In genomic region chr7:105268056-105268455, GRCh38 we compare ENCODE assay signal across 8 cellular contexts.
A peak's percentile ranks its signal among the peaks of the same experiment; 100 is the strongest.
DNase-seq lines count a peak whose midpoint lies in the region; ATAC-seq and TF ChIP-seq lines count a peak whose summit lies in the region.

No MANE protein-coding gene starts in this region.

- H3K27ac ChIP-seq in CD4-positive, CD25-positive, alpha-beta regulatory T cell (ENCODE audit: insufficient read depth, low read length, poor library complexity, severe bottlenecking) = peak overlapping the region; percentile 55
- H3K27ac ChIP-seq in VCaP (peak overlapping the region; percentile 68), smooth muscle cell (ENCODE audit: low read depth) (peak overlapping the region; percentile 84)

- peak overlapping the region; percentile 97 for H3K4me3 ChIP-seq in CD4-positive, CD25-positive, alpha-beta regulatory T cell (ENCODE audit: low read depth, low read length)
- H3K4me3 ChIP-seq in smooth muscle cell = peak overlapping the region; percentile 49

- WGBS in smooth muscle cell (ENCODE audit: low lambda C conversion rate) = 71% methylated on average over 1 of the region's 1 CpG

- peaks cover 73% of the 10 kb centered on the region for H4K20me1 ChIP-seq in smooth muscle cell (ENCODE audit: low read depth)

- H3K79me2 ChIP-seq in smooth muscle cell (ENCODE audit: low read depth) = peaks cover 72% of the 10 kb centered on the region

- peak overlapping the region; percentile 86 to 97 (median 94) for H3K4me3 Mint-ChIP-seq in CD4-positive, CD25-positive, alpha-beta regulatory T cell

- TF ChIP-seq CTCF in VCaP (conservative IDR thresholded peaks at IDR 0.05) (no peak), smooth muscle cell (IDR thresholded peaks at IDR 0.05; ENCODE audit: borderline replicate concordance, insufficient read depth, poor library complexity, severe bottlenecking) (no peak)

- peak overlapping the region in 1 of 3 donors; percentile 77 for H3K27ac Mint-ChIP-seq in CD4-positive, CD25-positive, alpha-beta regulatory T cell

- peak; percentile 65 to 69 for ATAC-seq in CD4-positive, CD25-positive, alpha-beta regulatory T cell (ENCODE audit: low read depth in 2 of 2)
- ATAC-seq in HG02678 (IDR thresholded peaks at IDR 0.05; ENCODE audit: unreplicated experiment) = peak; percentile 42

- peaks cover 11% of the 10 kb centered on the region for H3F3A ChIP-seq in smooth muscle cell (ENCODE audit: low read depth)

- no peaks in the 10 kb centered on the region for H3K9me3 ChIP-seq in CD4-positive, CD25-positive, alpha-beta regulatory T cell (ENCODE audit: control insufficient read depth in 2 of 2, low read length in 2 of 2)
- no peaks in the 10 kb centered on the region for H3K9me3 ChIP-seq in smooth muscle cell (replicated peaks; ENCODE audit: low read depth)

- no peaks in the 10 kb centered on the region for H3K9me3 Mint-ChIP-seq in CD4-positive, CD25-positive, alpha-beta regulatory T cell

- no peak overlapping the region for H2AFZ ChIP-seq in smooth muscle cell (ENCODE audit: low read depth)

- H3K27me3 Mint-ChIP-seq in CD4-positive, CD25-positive, alpha-beta regulatory T cell = no peaks in the 10 kb centered on the region

- peak overlapping the region; percentile 71 for H3K4me2 ChIP-seq in smooth muscle cell

- H3K36me3 Mint-ChIP-seq in CD4-positive, CD25-positive, alpha-beta regulatory T cell = no peaks in the 10 kb centered on the region

- peaks cover 30% of the 10 kb centered on the region for H3K4me1 ChIP-seq in CD4-positive, CD25-positive, alpha-beta regulatory T cell (ENCODE audit: control insufficient read depth, insufficient read depth, low read length, poor library complexity, severe bottlenecking)
- H3K4me1 ChIP-seq in smooth muscle cell (ENCODE audit: low read depth) = peaks cover 25% of the 10 kb centered on the region

- H3K4me1 Mint-ChIP-seq in CD4-positive, CD25-positive, alpha-beta regulatory T cell = peaks cover 49 to 78% (median 61%) of the 10 kb centered on the region in 4 donors

- no peaks in the 10 kb centered on the region for H3K36me3 ChIP-seq in CD4-positive, CD25-positive, alpha-beta regulatory T cell (ENCODE audit: control insufficient read depth, insufficient read depth, low read length)
- no peaks in the 10 kb centered on the region for H3K36me3 ChIP-seq in smooth muscle cell (ENCODE audit: low read depth)

- peak overlapping the region; percentile 52 for H3K9ac ChIP-seq in smooth muscle cell (ENCODE audit: low read depth)

- DNase-seq in CD4-positive, CD25-positive, alpha-beta regulatory T cell = peak in 2 of 3 donors; percentile 10 to 57
- DNase-seq in glomerular visceral epithelial cell (ENCODE audit: extremely low spot score) (peak; percentile 33), smooth muscle cell (lab: John Stamatoyannopoulos, UW; ENCODE audit: unreplicated experiment) (no peak), NCI-H2029 (lab: John Stamatoyannopoulos, UW) (no peak), HT-29 (ENCODE audit: low spot score) (no peak), iPS-NIHi11 (ENCODE audit: low spot score) (no peak)

- H3K27me3 ChIP-seq in CD4-positive, CD25-positive, alpha-beta regulatory T cell (ENCODE audit: control insufficient read depth, insufficient read depth, low read length) = no peaks in the 10 kb centered on the region
- H3K27me3 ChIP-seq in smooth muscle cell (ENCODE audit: low read depth) = no peaks in the 10 kb centered on the region

Comparison
In these comparisons a context has a peak if more than half of its experiments do, and no peak if none do; other contexts are left out.
1. DNase-seq: peak in CD4-positive, CD25-positive, alpha-beta regulatory T cell (2 of 3) and glomerular visceral epithelial cell (single experiment); none in smooth muscle cell (single experiment), NCI-H2029 (single experiment), HT-29 (single experiment) and iPS-NIHi11 (single experiment).
2. Peak in every context shown above with its lines, with median percentiles within 50 percentile points of each other: H3K27ac ChIP-seq.